17 cellular contexts compared by ENCODE assay signal in genomic region chr17:73861543-73861942, GRCh38.
DNase-seq lines count a peak whose midpoint lies in the region; ATAC-seq, FAIRE-seq and TF ChIP-seq lines count a peak whose summit lies in the region.
"Had no signal": no experiment of that assay in that cellular context is flagged by ENCODE, and none has a peak within 500 bp of the region (broad histone marks: within the 10 kb centered on the region; RNA-seq: fewer than 3 reads in every experiment).

No MANE protein-coding gene starts in this region.

- TF ChIP-seq RAD21 in GM12878 (IDR thresholded peaks at IDR 0.05; ENCODE audit: insufficient read depth, low read depth, low read length): no peak

- RAD21 ChIA-PET in GM12878 (lab: Charles Lee; ENCODE audit: unreplicated experiment): no interaction called here

- no peak for ATAC-seq in GM12878

- H3K27me3 ChIP-seq in GM12878 (replicated peaks in 1 of 2; ENCODE audit: control insufficient read depth in 2 of 2, insufficient read depth in 2 of 2, low read length in 1 of 2) (no peaks in the 10 kb centered on the region), esophagus squamous epithelium (no peaks in the 10 kb centered on the region), transverse colon (no peaks in the 10 kb centered on the region)
- H3K27me3 ChIP-seq: BE2C had no signal

- H4K20me1 ChIP-seq in GM12878 (ENCODE audit: control insufficient read depth, insufficient read depth): no peaks in the 10 kb centered on the region

- CTCF ChIA-PET in GM12878 (lab: Yijun Ruan, JAX): no interaction called here

- TF ChIP-seq EP300 in GM12878 (IDR thresholded peaks at IDR 0.05; ENCODE audit: borderline replicate concordance in 1 of 2, control insufficient read depth in 1 of 2, low read depth in 2 of 2, low read length in 2 of 2) (no peak), transverse colon (IDR thresholded peaks at IDR 0.05; ENCODE audit: low read depth) (no peak)

- TF ChIP-seq POLR2A in GM12878 (IDR thresholded peaks at IDR 0.05; ENCODE audit: low read depth, low read length) (no peak), esophagus squamous epithelium (IDR thresholded peaks at IDR 0.05) (no peak), transverse colon (IDR thresholded peaks at IDR 0.05) (no peak)

- H3K9ac ChIP-seq in GM12878 (ENCODE audit: control insufficient read depth, insufficient read depth, low read length): no peak overlapping the region

- no TSS peak for BruUV-seq in GM12878 (replicated peaks; lab: Mats Ljungman, UMichigan)

- H2AFZ ChIP-seq in GM12878 (ENCODE audit: control insufficient read depth, low read depth, low read length): no peak overlapping the region

- in situ Hi-C loops in GM12878 (cut with MboI): no loop called here
- in situ Hi-C loops in transverse colon (cut with MboI; ENCODE audit: low pct_ligation_motif_present in 1 of 4, low pct_unique_long_range_greater_than_20kb in 1 of 4, low sequenced_read_pairs in 3 of 4): no loop called here

- POLR2A ChIA-PET in GM12878 (lab: Charles Lee): no interaction called here

- H3K4me2 ChIP-seq in GM12878 (ENCODE audit: control insufficient read depth, insufficient read depth): no peak overlapping the region

- H3K27ac ChIP-seq in C4-2B (peak overlapping the region; percentile 50), GM12878 (ENCODE audit: control insufficient read depth, insufficient read depth) (no peak overlapping the region), esophagus squamous epithelium (peak overlapping the region; percentile 75 to 91 (median 84)), transverse colon (peak overlapping the region; percentile 72 to 87 (median 77))

- TF ChIP-seq CTCF in C4-2B (conservative IDR thresholded peaks at IDR 0.05) (no peak), GM12878 (IDR thresholded peaks at IDR 0.05 in 2 of 3, conservative IDR thresholded peaks at IDR 0.05 in 1 of 3; ENCODE audit: control insufficient read depth in 2 of 3, extremely low read depth in 1 of 3, insufficient read depth in 1 of 3, low read depth in 3 of 3, low read length in 3 of 3) (no peak), esophagus squamous epithelium (IDR thresholded peaks at IDR 0.05) (no peak), transverse colon (IDR thresholded peaks at IDR 0.05) (no peak)

- SMC1A ChIA-PET in GM12878 (lab: Charles Lee; ENCODE audit: uncharacterized antibody, unreplicated experiment): no interaction called here

- H3K79me2 ChIP-seq in GM12878 (ENCODE audit: control insufficient read depth, insufficient read depth, low read length): no peaks in the 10 kb centered on the region

- no peak overlapping the region for H3K4me3 ChIP-seq in GM12878
- no peak overlapping the region for H3K4me3 ChIP-seq in esophagus squamous epithelium
- no peak overlapping the region for H3K4me3 ChIP-seq in transverse colon
- H3K4me3 ChIP-seq: HAP-1 had no signal

- H3K4me1 ChIP-seq in GM12878 (ENCODE audit: control insufficient read depth, insufficient read depth, low read length): no peaks in the 10 kb centered on the region
- H3K4me1 ChIP-seq in esophagus squamous epithelium: peaks cover 4 to 41% (median 7%) of the 10 kb centered on the region in 3 donors
- peaks cover 0 to 17% (median 13%) of the 10 kb centered on the region in 4 donors for H3K4me1 ChIP-seq in transverse colon
- H3K4me1 ChIP-seq: HAP-1 had no signal

- WGBS in GM12878 (ENCODE audit: insufficient coverage, insufficient replicate concordance, low lambda C conversion rate, missing lambda C conversion rate): 7% methylated on average over 3 of the region's 3 CpGs
- WGBS in esophagus squamous epithelium, 2 donors: 87 to 95% methylated on average over 3 of the region's 3 CpGs
- 84 to 100% methylated on average over 2 to 3 of the region's 3 CpGs for WGBS in transverse colon (ENCODE audit: low coverage in 1 of 2), 2 donors

- no peak for FAIRE-seq in GM12878 (lab: Jason Lieb, UNC)
- FAIRE-seq: GM19239, HTR-8/SVneo had no signal

- no peaks in the 10 kb centered on the region for H3K9me3 ChIP-seq in GM12878 (replicated peaks; ENCODE audit: control insufficient read depth, insufficient read depth, low read length)
- H3K9me3 ChIP-seq in esophagus squamous epithelium: no peaks in the 10 kb centered on the region
- no peaks in the 10 kb centered on the region for H3K9me3 ChIP-seq in transverse colon
- H3K9me3 ChIP-seq: BE2C, HAP-1 had no signal

- intact Hi-C loops in GM12878 (cut with micrococcal nuclease; ENCODE audit: unreplicated experiment): no loop called here
- intact Hi-C loops in esophagus squamous epithelium (cut with DNase I): no loop called here
- intact Hi-C loops in transverse colon (cut with DNase I; ENCODE audit: low total_unique reads): no loop called here

- no peak for DNase-seq in GM12878 (ENCODE audit: low read depth, low spot score)
- no peak for DNase-seq in esophagus squamous epithelium (lab: John Stamatoyannopoulos, UW)
- no peak for DNase-seq in transverse colon
- no peak for DNase-seq in NCI-H2196 treated with DMSO at 0.1 percent for 48 hours (lab: John Stamatoyannopoulos, UW; ENCODE audit: unreplicated experiment)
- no peak for DNase-seq in AG08396 (ENCODE audit: low spot score)
- DNase-seq in stimulated activated naive CD4-positive, alpha-beta T cell (lab: John Stamatoyannopoulos, UW): no peak
- DNase-seq: BE2C; C1 segment of cervical spinal cord; CD4-positive, alpha-beta T cell; DMS153; DMS79; GDM1; KG1 had no signal

- H3K36me3 ChIP-seq in GM12878 (ENCODE audit: control insufficient read depth in 2 of 2, insufficient read depth in 2 of 2, low read length in 1 of 2) (no peaks in the 10 kb centered on the region), esophagus squamous epithelium (no peaks in the 10 kb centered on the region), transverse colon (no peaks in the 10 kb centered on the region)
- H3K36me3 ChIP-seq: BE2C, HAP-1 had no signal

TF ChIP-seq in GM12878, 131 proteins besides CTCF, POLR2A, EP300 and RAD21:
- TF ChIP-seq, protein P1, sequence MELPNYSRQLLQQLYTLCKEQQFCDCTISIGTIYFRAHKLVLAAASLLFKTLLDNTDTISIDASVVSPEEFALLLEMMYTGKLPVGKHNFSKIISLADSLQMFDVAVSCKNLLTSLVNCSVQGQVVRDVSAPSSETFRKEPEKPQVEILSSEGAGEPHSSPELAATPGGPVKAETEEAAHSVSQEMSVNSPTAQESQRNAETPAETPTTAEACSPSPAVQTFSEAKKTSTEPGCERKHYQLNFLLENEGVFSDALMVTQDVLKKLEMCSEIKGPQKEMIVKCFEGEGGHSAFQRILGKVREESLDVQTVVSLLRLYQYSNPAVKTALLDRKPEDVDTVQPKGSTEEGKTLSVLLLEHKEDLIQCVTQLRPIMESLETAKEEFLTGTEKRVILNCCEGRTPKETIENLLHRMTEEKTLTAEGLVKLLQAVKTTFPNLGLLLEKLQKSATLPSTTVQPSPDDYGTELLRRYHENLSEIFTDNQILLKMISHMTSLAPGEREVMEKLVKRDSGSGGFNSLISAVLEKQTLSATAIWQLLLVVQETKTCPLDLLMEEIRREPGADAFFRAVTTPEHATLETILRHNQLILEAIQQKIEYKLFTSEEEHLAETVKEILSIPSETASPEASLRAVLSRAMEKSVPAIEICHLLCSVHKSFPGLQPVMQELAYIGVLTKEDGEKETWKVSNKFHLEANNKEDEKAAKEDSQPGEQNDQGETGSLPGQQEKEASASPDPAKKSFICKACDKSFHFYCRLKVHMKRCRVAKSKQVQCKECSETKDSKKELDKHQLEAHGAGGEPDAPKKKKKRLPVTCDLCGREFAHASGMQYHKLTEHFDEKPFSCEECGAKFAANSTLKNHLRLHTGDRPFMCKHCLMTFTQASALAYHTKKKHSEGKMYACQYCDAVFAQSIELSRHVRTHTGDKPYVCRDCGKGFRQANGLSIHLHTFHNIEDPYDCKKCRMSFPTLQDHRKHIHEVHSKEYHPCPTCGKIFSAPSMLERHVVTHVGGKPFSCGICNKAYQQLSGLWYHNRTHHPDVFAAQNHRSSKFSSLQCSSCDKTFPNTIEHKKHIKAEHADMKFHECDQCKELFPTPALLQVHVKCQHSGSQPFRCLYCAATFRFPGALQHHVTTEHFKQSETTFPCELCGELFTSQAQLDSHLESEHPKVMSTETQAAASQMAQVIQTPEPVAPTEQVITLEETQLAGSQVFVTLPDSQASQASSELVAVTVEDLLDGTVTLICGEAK (IDR thresholded peaks at IDR 0.05; ENCODE audit: borderline replicate concordance): peak; percentile 49; the same call in 1 of the 2 replicates
- no peak for TF ChIP-seq BCL11A (IDR thresholded peaks at IDR 0.05; ENCODE audit: low read depth, low read length)
